In the genomic region with DNA sequence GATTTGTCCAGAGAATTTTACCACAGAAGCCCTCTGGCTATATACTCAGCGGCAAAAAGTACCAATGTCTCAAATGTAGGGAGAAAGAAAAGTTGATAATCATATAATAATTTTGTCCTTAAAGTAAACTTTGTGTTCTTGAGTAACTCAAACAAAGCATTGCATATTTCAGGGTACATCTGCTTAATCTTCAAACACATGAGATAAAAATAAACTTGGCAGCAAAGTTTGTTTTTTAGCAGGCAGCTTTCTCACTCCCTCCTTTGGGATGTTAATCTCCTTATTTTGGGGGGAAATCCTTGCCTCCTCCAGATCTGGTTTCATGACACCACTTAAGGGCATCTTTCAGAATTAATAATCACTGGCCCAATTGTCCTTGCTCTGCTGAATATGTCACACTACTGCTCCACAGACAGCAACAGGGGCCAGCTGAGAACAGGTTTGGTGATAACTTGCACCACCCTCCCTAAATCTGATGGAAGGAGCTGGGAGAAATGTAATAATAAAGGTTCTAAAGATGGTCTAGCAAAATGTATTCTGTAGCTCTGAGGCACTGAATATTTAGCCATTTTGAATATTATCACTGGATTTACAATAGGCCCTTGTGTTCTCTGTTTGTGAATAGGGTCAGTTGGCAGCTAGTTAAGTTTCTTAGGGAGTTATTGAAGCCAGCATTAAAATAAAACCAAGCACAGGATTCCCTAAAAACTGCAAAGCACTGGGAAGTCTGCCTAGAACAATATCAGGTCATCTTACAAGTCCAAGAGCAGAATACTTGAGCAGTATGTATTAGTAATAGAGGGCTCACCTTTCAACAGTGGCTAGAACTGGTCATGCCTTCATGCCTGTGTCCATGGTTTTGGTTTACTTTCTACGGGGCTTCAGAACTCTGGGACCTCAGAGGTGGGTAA, we compare ENCODE assay signal across 14 cellular contexts.
DNase-seq lines count a peak whose midpoint lies in the region; ATAC-seq and TF ChIP-seq lines count a peak whose summit lies in the region.
"Had no signal": no experiment of that assay in that cellular context is flagged by ENCODE, and none has a peak within 500 bp of the region (broad histone marks: within the 10 kb centered on the region; RNA-seq: fewer than 3 reads in every experiment).

No MANE protein-coding gene starts in this region.

- H3K36me3 ChIP-seq in brain microvascular endothelial cell (replicated peaks) (no peaks in the 10 kb centered on the region), heart left ventricle (no peaks in the 10 kb centered on the region)

- H3K4me1 Mint-ChIP-seq in activated T-helper 17 cell treated with anti-CD3 and anti-CD28 coated beads, Interleukin-2, amount 50 U/mL, for 72 hours = no peaks in the 10 kb centered on the region

- H3K9me3 ChIP-seq in heart left ventricle = no peaks in the 10 kb centered on the region
- H3K9me3 ChIP-seq: spleen had no signal

- H3K27ac ChIP-seq in brain microvascular endothelial cell (no peak overlapping the region), heart left ventricle (peak overlapping the region in 3 of 12 donors; percentile 1 to 27 (median 1))
- H3K27ac ChIP-seq: spleen had no signal

- no peaks in the 10 kb centered on the region for H3K27me3 Mint-ChIP-seq in activated T-helper 17 cell treated with anti-CD3 and anti-CD28 coated beads, Interleukin-2, amount 50 U/mL, for 72 hours
- H3K27me3 Mint-ChIP-seq: activated CD4-positive, alpha-beta memory T cell treated with anti-CD3 and anti-CD28 coated beads for 36 hours; B cell had no signal

- TF ChIP-seq CTCF in brain microvascular endothelial cell (IDR thresholded peaks at IDR 0.05; ENCODE audit: low read depth, low read length, missing control alignments) (no peak), heart left ventricle (IDR thresholded peaks at IDR 0.05) (no peak)

- no peak for TF ChIP-seq POLR2A in heart left ventricle (IDR thresholded peaks at IDR 0.05)

- H3K36me3 Mint-ChIP-seq in activated T-helper 17 cell treated with anti-CD3 and anti-CD28 coated beads, Interleukin-2, amount 50 U/mL, for 72 hours (ENCODE audit: low read depth) = peaks cover 16% of the 10 kb centered on the region

- in situ Hi-C loops in brain microvascular endothelial cell (cut with HindIII; ENCODE audit: low pct_ligation_motif_present, low sequenced_read_pairs) = no loop called here

- no peak overlapping the region for H3K4me3 Mint-ChIP-seq in activated T-helper 17 cell treated with anti-CD3 and anti-CD28 coated beads, Interleukin-2, amount 50 U/mL, for 72 hours
- H3K4me3 Mint-ChIP-seq: activated CD4-positive, alpha-beta memory T cell treated with anti-CD3 and anti-CD28 coated beads for 36 hours; B cell had no signal

- WGBS in heart left ventricle, 4 donors = 68 to 86% (median 79%) methylated on average over 2 of the region's 2 CpGs

- no peaks in the 10 kb centered on the region for H3K27me3 ChIP-seq in brain microvascular endothelial cell (replicated peaks)
- no peaks in the 10 kb centered on the region for H3K27me3 ChIP-seq in heart left ventricle
- H3K27me3 ChIP-seq: spleen had no signal

- H3K4me1 ChIP-seq in heart left ventricle = peaks cover 0 to 26% (median 18%) of the 10 kb centered on the region in 12 donors

- no peak overlapping the region for H3K4me3 ChIP-seq in brain microvascular endothelial cell (ENCODE audit: low read depth, low read length)
- H3K4me3 ChIP-seq in heart left ventricle = no peak overlapping the region
- H3K4me3 ChIP-seq: K562, spleen had no signal

- intact Hi-C loops in heart left ventricle (cut with DNase I) = no loop called here

- no peaks in the 10 kb centered on the region for H3K9me3 Mint-ChIP-seq in activated T-helper 17 cell treated with anti-CD3 and anti-CD28 coated beads, Interleukin-2, amount 50 U/mL, for 72 hours
- H3K9me3 Mint-ChIP-seq: activated CD4-positive, alpha-beta memory T cell treated with anti-CD3 and anti-CD28 coated beads for 36 hours had no signal

- no peak overlapping the region for H3K27ac Mint-ChIP-seq in activated T-helper 17 cell treated with anti-CD3 and anti-CD28 coated beads, Interleukin-2, amount 50 U/mL, for 72 hours
- H3K27ac Mint-ChIP-seq: activated CD4-positive, alpha-beta memory T cell treated with anti-CD3 and anti-CD28 coated beads for 36 hours; B cell had no signal

- peak; percentile 47 to 69 (median 56) for ATAC-seq in heart left ventricle
- ATAC-seq in activated T-helper 17 cell treated with anti-CD3 and anti-CD28 coated beads, Interleukin-2, amount 50 U/mL, for 72 hours (replicated peaks) = no peak
- ATAC-seq: K562 had no signal

- DNase-seq in COLO829 (ENCODE audit: low spot score) (peak; percentile 31), brain microvascular endothelial cell (peak; percentile 74), heart left ventricle (no peak), renal cortical epithelial cell (ENCODE audit: low read depth) (peak; percentile 45), NCI-H345 (lab: John Stamatoyannopoulos, UW) (no peak), OCI-M1 (lab: John Stamatoyannopoulos, UW) (no peak), SKM-1 (lab: John Stamatoyannopoulos, UW; ENCODE audit: unreplicated experiment) (no peak)
- DNase-seq: activated CD4-positive, alpha-beta memory T cell treated with anti-CD3 and anti-CD28 coated beads for 36 hours; activated gamma-delta T cell; NCI-H2081 treated with DMSO at 0.1 percent for 48 hours; spleen had no signal

Comparison
In these comparisons a context has a peak if more than half of its experiments do, and no peak if none do; other contexts are left out.
1. DNase-seq: peak in COLO829 (single experiment), brain microvascular endothelial cell (single experiment) and renal cortical epithelial cell (single experiment); none in heart left ventricle (0 of 5), NCI-H345 (single experiment), OCI-M1 (single experiment) and SKM-1 (single experiment).